24 cellular contexts compared by ENCODE assay signal in the genomic region with DNA sequence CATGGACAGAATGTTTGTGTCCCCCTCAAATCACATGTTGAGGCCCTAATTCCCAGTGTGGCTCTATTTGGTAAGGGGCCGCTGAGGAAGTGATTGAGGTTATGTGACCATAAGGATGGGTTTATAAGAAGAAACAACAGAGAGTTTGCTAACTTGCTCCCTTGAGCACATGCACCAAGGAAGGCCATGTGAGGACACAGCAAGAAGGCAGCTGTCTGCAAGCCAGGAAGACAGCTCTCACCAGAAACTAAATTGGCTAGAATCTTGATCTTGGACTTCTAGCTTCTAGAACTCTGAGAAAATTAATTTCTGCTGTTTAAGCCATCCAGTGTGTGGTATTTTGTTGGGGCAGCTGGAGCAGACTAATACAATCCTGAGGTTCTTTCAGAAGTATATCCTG.
"Had no signal": no experiment of that assay in that cellular context is flagged by ENCODE, and none has a peak within 500 bp of the region (broad histone marks: within the 10 kb centered on the region; RNA-seq: fewer than 3 reads in every experiment).

No MANE protein-coding gene starts in this region.

- ATAC-seq: activated CD4-positive, CD25-positive, alpha-beta regulatory T cell treated with anti-CD3 and anti-CD28 coated beads, Interleukin-2, amount 50 U/mL, for 24 hours; activated T-cell treated with anti-CD3 and anti-CD28 coated beads, Interleukin-2, amount 50 U/mL, for 72 hours; left lobe of liver; lower lobe of right lung; natural killer cell; sciatic nerve had no signal

- H3K9me3 ChIP-seq: breast epithelium, lower lobe of right lung, upper lobe of left lung had no signal

- H3K4me2 ChIP-seq: smooth muscle cell had no signal

- H3K4me1 ChIP-seq: breast epithelium, lower lobe of right lung, upper lobe of left lung had no signal

- H3K27ac ChIP-seq: breast epithelium, lower lobe of right lung, upper lobe of left lung, VCaP had no signal

- DNase-seq: activated CD4-positive, alpha-beta memory T cell treated with anti-CD3 and anti-CD28 coated beads, Interleukin-2, amount 10 ng/mL, durations not matched to agents 7 days and 5 days; activated CD4-positive, alpha-beta T cell treated with anti-CD3 and anti-CD28 coated beads, Interleukin-2, amount 10 ng/mL, durations not matched to agents 24 days and 14 days; activated effector memory CD4-positive, alpha-beta T cell treated with Interleukin-2 at 50 U/mL for 16 hours; activated naive CD4-positive, alpha-beta T cell treated with anti-CD3 and anti-CD28 coated beads for 36 hours; activated naive CD8-positive, alpha-beta T cell treated with anti-CD3 and anti-CD28 coated beads, Interleukin-2, amount 10 ng/mL, durations not matched to agents 7 days and 5 days; activated T-cell treated with anti-CD3 and anti-CD28 coated beads, Interleukin-2, amount 50 U/mL, for 72 hours; amniotic stem cell; cortex of kidney; effector CD4-positive, alpha-beta T cell; foreskin melanocyte; immature natural killer cell; lower lobe of right lung; natural killer cell; stimulated activated CD4-positive, alpha-beta T cell treated with anti-CD3 and anti-CD28 coated beads, Interleukin-15, amount 100 ng/mL, for 24 hours; stimulated activated CD4-positive, alpha-beta T cell treated with anti-CD3 and anti-CD28 coated beads, Interleukin-2, amount 100 ng/mL, for 48 hours; stimulated activated CD8-positive, alpha-beta memory T cell treated with anti-CD3 and anti-CD28 coated beads, Interleukin-4, amount 100 ng/mL, for 48 hours; stimulated activated naive CD4-positive, alpha-beta T cell; upper lobe of left lung had no signal

- H3K4me3 ChIP-seq: breast epithelium, lower lobe of right lung, smooth muscle cell, upper lobe of left lung had no signal

- H3K36me3 ChIP-seq: breast epithelium, lower lobe of right lung, upper lobe of left lung had no signal

- H3K27me3 ChIP-seq: breast epithelium, upper lobe of left lung had no signal
